Comparison of ENCODE assay signal across 12 cellular contexts in genomic region chr11:101912823-101913284, GRCh38. TPM values are rescaled to one million over a fixed set of nuclear protein-coding genes. Genes with fewer than 3 reads are reported as not detected.
DNase-seq lines count a peak whose midpoint lies in the region; TF ChIP-seq lines count a peak whose summit lies in the region.
"Had no signal": no experiment of that assay in that cellular context is flagged by ENCODE, and none has a peak within 500 bp of the region (broad histone marks: within the 10 kb centered on the region; RNA-seq: fewer than 3 reads in every experiment).

No MANE protein-coding gene starts in this region.

- no peak overlapping the region for H3K4ac ChIP-seq in mesenchymal stem cell (ENCODE audit: low read depth in 1 of 2, low read length in 2 of 2)

- no peak overlapping the region for H3K4me3 ChIP-seq in ACC112 (ENCODE audit: low read depth, low read length)
- H3K4me3 ChIP-seq in mesenchymal stem cell (ENCODE audit: insufficient read depth in 1 of 2, low read depth in 1 of 2, low read length in 2 of 2), result peak overlapping the region in 1 of 2 experiments; percentile 80
- H3K4me3 ChIP-seq: cardiac muscle cell had no signal

- H2BK5ac ChIP-seq in mesenchymal stem cell (ENCODE audit: low read depth, low read length, poor library complexity, severe bottlenecking), result no peak overlapping the region

- no peaks in the 10 kb centered on the region for H3K9me3 Mint-ChIP-seq in endothelial cell (ENCODE audit: unreplicated experiment)
- H3K9me3 Mint-ChIP-seq in activated T-cell treated with anti-CD3 and anti-CD28 coated beads, Interleukin-2, amount 50 U/mL, for 24 hours, result no peaks in the 10 kb centered on the region
- H3K9me3 Mint-ChIP-seq: endodermal cell had no signal

- no peaks in the 10 kb centered on the region for H3K9me3 ChIP-seq in mesenchymal stem cell (ENCODE audit: control insufficient read depth, low read length)

- no peak overlapping the region for H4K91ac ChIP-seq in mesenchymal stem cell (ENCODE audit: low read length)

- peak overlapping the region; percentile 97 for H3K9ac ChIP-seq in mesenchymal stem cell (ENCODE audit: low read length)

- H3K23ac ChIP-seq in mesenchymal stem cell (ENCODE audit: low read length in 2 of 2), result no peak overlapping the region

- peak overlapping the region; percentile 35 for H2AFZ ChIP-seq in ACC112 (ENCODE audit: low read length, unreplicated experiment)
- no peak overlapping the region for H2AFZ ChIP-seq in mesenchymal stem cell (ENCODE audit: low read depth, low read length)

- H3K36me3 ChIP-seq in ACC112 (ENCODE audit: insufficient read depth, low read length) (no peaks in the 10 kb centered on the region), mesenchymal stem cell (ENCODE audit: control insufficient read depth in 1 of 2, insufficient read depth in 2 of 2, low read depth in 1 of 2, low read length in 2 of 2) (no peaks in the 10 kb centered on the region)
- H3K36me3 ChIP-seq: cardiac muscle cell had no signal

- H3K18ac ChIP-seq in mesenchymal stem cell (ENCODE audit: low read depth in 1 of 2, low read length in 2 of 2), result no peak overlapping the region

- H3K79me2 ChIP-seq in ACC112 (ENCODE audit: control insufficient read depth, insufficient read depth, low read length, unreplicated experiment), result no peaks in the 10 kb centered on the region

- no peak overlapping the region for H2BK15ac ChIP-seq in mesenchymal stem cell (ENCODE audit: low read depth, poor library complexity, severe bottlenecking)

- H3K4me1 Mint-ChIP-seq in endothelial cell (ENCODE audit: unreplicated experiment), result peaks cover 54% of the 10 kb centered on the region
- peaks cover 27% of the 10 kb centered on the region for H3K4me1 Mint-ChIP-seq in activated T-cell treated with anti-CD3 and anti-CD28 coated beads, Interleukin-2, amount 50 U/mL, for 24 hours (ENCODE audit: low read depth)

- peak; percentile 19 for DNase-seq in M059J (ENCODE audit: low read depth)
- DNase-seq in endothelial cell (ENCODE audit: low spot score), result no peak
- DNase-seq in mesenchymal stem cell, result peak; percentile 77
- no peak for DNase-seq in activated T-cell treated with anti-CD3 and anti-CD28 coated beads, Interleukin-2, amount 50 U/mL, for 24 hours
- no peak for DNase-seq in iPS-NIHi11 (ENCODE audit: low spot score)
- no peak for DNase-seq in DMS 273 treated with DMSO at 0.1 percent for 48 hours (lab: John Stamatoyannopoulos, UW)
- no peak for DNase-seq in hypothalamus (lab: John Stamatoyannopoulos, UW)
- DNase-seq: activated CD8-positive, alpha-beta memory T cell treated with anti-CD3 and anti-CD28 coated beads for 24 hours; endodermal cell; nucleus accumbens had no signal

- H4K8ac ChIP-seq in mesenchymal stem cell (ENCODE audit: low read length), result no peak overlapping the region

- peaks cover 15% of the 10 kb centered on the region for H3K27me3 Mint-ChIP-seq in endothelial cell (ENCODE audit: unreplicated experiment)
- H3K27me3 Mint-ChIP-seq in activated T-cell treated with anti-CD3 and anti-CD28 coated beads, Interleukin-2, amount 50 U/mL, for 24 hours, result peaks cover 5% of the 10 kb centered on the region

- no peak overlapping the region for H3K14ac ChIP-seq in mesenchymal stem cell (ENCODE audit: low read length in 2 of 2)

- H2BK120ac ChIP-seq in mesenchymal stem cell (ENCODE audit: low read depth, low read length), result no peak overlapping the region

- peak overlapping the region; percentile 91 for H3K27ac Mint-ChIP-seq in endothelial cell (ENCODE audit: unreplicated experiment)
- no peak overlapping the region for H3K27ac Mint-ChIP-seq in activated T-cell treated with anti-CD3 and anti-CD28 coated beads, Interleukin-2, amount 50 U/mL, for 24 hours
- H3K27ac Mint-ChIP-seq: endodermal cell had no signal

- no peak overlapping the region for H2BK12ac ChIP-seq in mesenchymal stem cell (ENCODE audit: low read length in 2 of 2)

- peaks cover 4% of the 10 kb centered on the region for H3K36me3 Mint-ChIP-seq in endothelial cell (ENCODE audit: low read depth, unreplicated experiment)
- H3K36me3 Mint-ChIP-seq in activated T-cell treated with anti-CD3 and anti-CD28 coated beads, Interleukin-2, amount 50 U/mL, for 24 hours (ENCODE audit: low read depth), result peaks cover 6% of the 10 kb centered on the region

- H3K27ac ChIP-seq in ACC112 (ENCODE audit: low read depth, low read length), result peak overlapping the region; percentile 97; the same call in 1 of the 2 replicates
- H3K27ac ChIP-seq in mesenchymal stem cell (ENCODE audit: low read length, poor library complexity, severe bottlenecking), result no peak overlapping the region
- H3K27ac ChIP-seq: cardiac muscle cell had no signal

- H3K4me1 ChIP-seq in ACC112 (ENCODE audit: control insufficient read depth, insufficient read depth, low read length, unreplicated experiment), result peaks cover 32% of the 10 kb centered on the region
- H3K4me1 ChIP-seq in mesenchymal stem cell (ENCODE audit: control insufficient read depth, insufficient read depth, low read depth, low read length), result no peaks in the 10 kb centered on the region

- no peak overlapping the region for H2AK5ac ChIP-seq in mesenchymal stem cell (ENCODE audit: low read length, severe bottlenecking)

- H3K4me2 ChIP-seq in mesenchymal stem cell (ENCODE audit: low read length, poor library complexity, severe bottlenecking), result no peak overlapping the region

- H3K27me3 ChIP-seq in ACC112 (ENCODE audit: insufficient read depth, low read length) (no peaks in the 10 kb centered on the region), mesenchymal stem cell (ENCODE audit: control insufficient read depth in 1 of 2, insufficient read depth in 1 of 2, low read length in 2 of 2) (no peaks in the 10 kb centered on the region)
- H3K27me3 ChIP-seq: cardiac muscle cell had no signal

- no peaks in the 10 kb centered on the region for H3K79me1 ChIP-seq in mesenchymal stem cell (replicated peaks; ENCODE audit: low read length, poor library complexity, severe bottlenecking)

- no peak for TF ChIP-seq CTCF in endothelial cell (IDR thresholded peaks at IDR 0.05; ENCODE audit: unreplicated experiment)

- 2% methylated on average over 3 of the region's 3 CpGs for WGBS in mesenchymal stem cell

- H3K4me3 Mint-ChIP-seq in endothelial cell (ENCODE audit: unreplicated experiment), result no peak overlapping the region
- no peak overlapping the region for H3K4me3 Mint-ChIP-seq in activated T-cell treated with anti-CD3 and anti-CD28 coated beads, Interleukin-2, amount 50 U/mL, for 24 hours
- H3K4me3 Mint-ChIP-seq: endodermal cell had no signal

RNA-seq across cellular contexts. Expression of gene CEP126, which starts 2.0 kb away (rescaled TPM):
- total RNA-seq in M059J (2014; rRNA removed; shearing (Covaris generic)), result 0.81 and 0.86 TPM in 2 replicates
- total RNA-seq in endothelial cell (ENCODE audit: unreplicated experiment), result 9.4 TPM
- polyA plus RNA-seq in mesenchymal stem cell (2013, experiment 1 of 2), result 2.7 TPM
- polyA plus RNA-seq in mesenchymal stem cell (2013, experiment 2 of 2), result 2.7 TPM

RNA-seq across cellular contexts. Expression of gene ANGPTL5, which starts 3.5 kb away (rescaled TPM):
- total RNA-seq in M059J (2014; rRNA removed; shearing (Covaris generic)), result not detected in 2 replicates
- not detected for total RNA-seq in endothelial cell (ENCODE audit: unreplicated experiment)
- not detected for polyA plus RNA-seq in mesenchymal stem cell (2013, experiment 1 of 2)
- 0.03 TPM for polyA plus RNA-seq in mesenchymal stem cell (2013, experiment 2 of 2)
- total RNA-seq: cardiac muscle cell, endodermal cell had no signal
- polyA plus RNA-seq: cardiac muscle cell had no signal

Comparison
In these comparisons a context has a peak if more than half of its experiments do, and no peak if none do; other contexts are left out.
1. DNase-seq: peak in M059J (single experiment) and mesenchymal stem cell (single experiment); none in endothelial cell (single experiment), activated T-cell treated with anti-CD3 and anti-CD28 coated beads, Interleukin-2, amount 50 U/mL, for 24 hours (single experiment), iPS-NIHi11 (single experiment), DMS 273 treated with DMSO at 0.1 percent for 48 hours (single experiment) and hypothalamus (0 of 51).